ENCODE assay signal across 1 cellular context in the genomic region with DNA sequence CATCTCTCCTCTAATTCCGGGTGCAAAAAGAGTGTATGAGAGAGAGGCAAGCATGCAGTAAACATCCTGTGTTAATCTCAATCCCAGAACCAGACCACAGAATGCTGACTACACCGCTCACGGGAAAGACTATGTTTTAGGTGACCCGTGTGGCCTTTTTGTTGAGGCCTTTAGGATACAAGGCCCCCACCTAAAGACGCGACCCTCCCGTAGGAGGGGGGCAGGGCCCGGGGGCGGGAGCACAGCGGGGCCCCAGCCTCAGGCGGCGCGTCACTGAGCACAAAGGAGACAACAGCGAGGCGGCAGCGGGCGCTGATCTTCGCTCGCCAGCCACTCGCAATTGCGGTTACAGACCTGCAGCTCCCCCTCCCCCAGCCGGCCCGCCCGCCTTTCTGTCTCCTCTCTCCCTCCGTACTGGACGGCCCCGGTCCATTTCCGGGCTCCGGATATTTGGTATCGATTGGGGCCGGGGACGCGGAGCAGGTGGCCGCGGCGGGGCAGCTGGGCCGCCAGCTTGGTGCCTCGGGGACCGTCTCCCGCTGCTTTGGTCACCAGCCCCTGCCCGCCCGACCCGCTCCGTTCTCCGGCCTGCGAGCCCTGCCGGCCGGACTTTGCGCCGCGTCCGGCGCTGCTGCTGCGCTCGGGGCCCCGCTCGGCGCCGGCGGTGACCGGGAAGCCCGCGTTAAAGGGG.
A peak's percentile ranks its signal among the peaks of the same experiment; 100 is the strongest.
TF ChIP-seq lines count a peak whose summit lies in the region.

A gene with protein sequence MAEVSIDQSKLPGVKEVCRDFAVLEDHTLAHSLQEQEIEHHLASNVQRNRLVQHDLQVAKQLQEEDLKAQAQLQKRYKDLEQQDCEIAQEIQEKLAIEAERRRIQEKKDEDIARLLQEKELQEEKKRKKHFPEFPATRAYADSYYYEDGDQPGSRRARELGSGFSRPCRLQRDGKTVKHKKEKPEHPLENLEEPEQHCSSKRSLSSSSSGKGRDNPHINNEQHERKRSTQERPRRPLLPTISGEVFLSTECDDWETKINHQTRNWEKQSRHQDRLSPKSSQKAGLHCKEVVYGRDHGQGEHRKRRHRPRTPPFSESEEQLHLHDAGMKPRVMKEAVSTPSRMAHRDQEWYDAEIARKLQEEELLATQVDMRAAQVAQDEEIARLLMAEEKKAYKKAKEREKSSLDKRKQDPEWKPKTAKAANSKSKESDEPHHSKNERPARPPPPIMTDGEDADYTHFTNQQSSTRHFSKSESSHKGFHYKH (plus strand): TSS at position 432 of the 691 bp plus-strand sequence. CDS start 281 bp downstream, outside the sequence.

TF ChIP-seq in HepG2, 621 proteins besides CTCF, POLR2A, EP300 and RAD21 (continued from another document and continues in another):
- TF ChIP-seq, protein P1, sequence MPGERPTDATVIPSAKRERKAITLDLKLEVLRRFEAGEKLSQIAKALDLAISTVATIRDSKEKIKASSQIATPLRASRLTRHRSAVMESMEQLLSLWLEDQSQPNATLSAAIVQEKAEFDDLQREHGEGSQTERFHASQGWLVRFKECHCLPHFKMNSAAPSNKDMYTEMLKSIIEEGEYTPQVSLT (CRISPR knock-in tag; IDR thresholded peaks at IDR 0.05; ENCODE audit: borderline replicate concordance, low read depth) = no peak
- TF ChIP-seq MTF2 (CRISPR knock-in tag; IDR thresholded peaks at IDR 0.05; ENCODE audit: borderline replicate concordance) = no peak
- TF ChIP-seq ZFP41 (CRISPR knock-in tag; IDR thresholded peaks at IDR 0.05; ENCODE audit: borderline replicate concordance) = no peak
- TF ChIP-seq, protein P2, sequence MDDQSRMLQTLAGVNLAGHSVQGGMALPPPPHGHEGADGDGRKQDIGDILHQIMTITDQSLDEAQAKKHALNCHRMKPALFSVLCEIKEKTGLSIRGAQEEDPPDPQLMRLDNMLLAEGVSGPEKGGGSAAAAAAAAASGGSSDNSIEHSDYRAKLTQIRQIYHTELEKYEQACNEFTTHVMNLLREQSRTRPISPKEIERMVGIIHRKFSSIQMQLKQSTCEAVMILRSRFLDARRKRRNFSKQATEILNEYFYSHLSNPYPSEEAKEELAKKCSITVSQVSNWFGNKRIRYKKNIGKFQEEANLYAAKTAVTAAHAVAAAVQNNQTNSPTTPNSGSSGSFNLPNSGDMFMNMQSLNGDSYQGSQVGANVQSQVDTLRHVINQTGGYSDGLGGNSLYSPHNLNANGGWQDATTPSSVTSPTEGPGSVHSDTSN (CRISPR knock-in tag; IDR thresholded peaks at IDR 0.05; ENCODE audit: borderline replicate concordance) = no peak
- TF ChIP-seq TARDBP (CRISPR knock-in tag; IDR thresholded peaks at IDR 0.05) = peak; percentile 88
- TF ChIP-seq MEIS1 (CRISPR knock-in tag; IDR thresholded peaks at IDR 0.05; ENCODE audit: borderline replicate concordance) = no peak; the same call in 1 of the 2 replicates
- no peak for TF ChIP-seq ZNF335 (CRISPR knock-in tag; IDR thresholded peaks at IDR 0.05)
- TF ChIP-seq ZFYVE20 (CRISPR knock-in tag; IDR thresholded peaks at IDR 0.05; ENCODE audit: borderline replicate concordance, low read depth) = no peak
- TF ChIP-seq PAX8 (CRISPR knock-in tag; IDR thresholded peaks at IDR 0.05; ENCODE audit: borderline replicate concordance) = no peak
- TF ChIP-seq SP4 (CRISPR knock-in tag; IDR thresholded peaks at IDR 0.05) = peak; percentile 84
- TF ChIP-seq ZNF260 (CRISPR knock-in tag; IDR thresholded peaks at IDR 0.05; ENCODE audit: borderline replicate concordance, low read depth) = no peak
- no peak for TF ChIP-seq ATF7 (IDR thresholded peaks at IDR 0.05)
- no peak for TF ChIP-seq ATF7 (CRISPR knock-in tag; IDR thresholded peaks at IDR 0.05)
- no peak; the same call in 1 of the 2 replicates for TF ChIP-seq ZKSCAN8 (CRISPR knock-in tag; IDR thresholded peaks at IDR 0.05; ENCODE audit: borderline replicate concordance)
- no peak for TF ChIP-seq MAFG (CRISPR knock-in tag; IDR thresholded peaks at IDR 0.05)
- no peak for TF ChIP-seq ZFP36L1 (CRISPR knock-in tag; IDR thresholded peaks at IDR 0.05)
- TF ChIP-seq, protein P3, sequence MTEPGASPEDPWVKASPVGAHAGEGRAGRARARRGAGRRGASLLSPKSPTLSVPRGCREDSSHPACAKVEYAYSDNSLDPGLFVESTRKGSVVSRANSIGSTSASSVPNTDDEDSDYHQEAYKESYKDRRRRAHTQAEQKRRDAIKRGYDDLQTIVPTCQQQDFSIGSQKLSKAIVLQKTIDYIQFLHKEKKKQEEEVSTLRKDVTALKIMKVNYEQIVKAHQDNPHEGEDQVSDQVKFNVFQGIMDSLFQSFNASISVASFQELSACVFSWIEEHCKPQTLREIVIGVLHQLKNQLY (CRISPR knock-in tag; IDR thresholded peaks at IDR 0.05) = no peak
- TF ChIP-seq, protein P4, sequence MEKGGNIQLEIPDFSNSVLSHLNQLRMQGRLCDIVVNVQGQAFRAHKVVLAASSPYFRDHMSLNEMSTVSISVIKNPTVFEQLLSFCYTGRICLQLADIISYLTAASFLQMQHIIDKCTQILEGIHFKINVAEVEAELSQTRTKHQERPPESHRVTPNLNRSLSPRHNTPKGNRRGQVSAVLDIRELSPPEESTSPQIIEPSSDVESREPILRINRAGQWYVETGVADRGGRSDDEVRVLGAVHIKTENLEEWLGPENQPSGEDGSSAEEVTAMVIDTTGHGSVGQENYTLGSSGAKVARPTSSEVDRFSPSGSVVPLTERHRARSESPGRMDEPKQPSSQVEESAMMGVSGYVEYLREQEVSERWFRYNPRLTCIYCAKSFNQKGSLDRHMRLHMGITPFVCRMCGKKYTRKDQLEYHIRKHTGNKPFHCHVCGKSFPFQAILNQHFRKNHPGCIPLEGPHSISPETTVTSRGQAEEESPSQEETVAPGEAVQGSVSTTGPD (CRISPR knock-in tag; IDR thresholded peaks at IDR 0.05) = no peak
- TF ChIP-seq ZNF564 (CRISPR knock-in tag; IDR thresholded peaks at IDR 0.05) = peak; percentile 82; the same call in 1 of the 2 replicates
- TF ChIP-seq ZSCAN20 (CRISPR knock-in tag; IDR thresholded peaks at IDR 0.05; ENCODE audit: borderline replicate concordance) = peak; percentile 88
- TF ChIP-seq, protein P5, sequence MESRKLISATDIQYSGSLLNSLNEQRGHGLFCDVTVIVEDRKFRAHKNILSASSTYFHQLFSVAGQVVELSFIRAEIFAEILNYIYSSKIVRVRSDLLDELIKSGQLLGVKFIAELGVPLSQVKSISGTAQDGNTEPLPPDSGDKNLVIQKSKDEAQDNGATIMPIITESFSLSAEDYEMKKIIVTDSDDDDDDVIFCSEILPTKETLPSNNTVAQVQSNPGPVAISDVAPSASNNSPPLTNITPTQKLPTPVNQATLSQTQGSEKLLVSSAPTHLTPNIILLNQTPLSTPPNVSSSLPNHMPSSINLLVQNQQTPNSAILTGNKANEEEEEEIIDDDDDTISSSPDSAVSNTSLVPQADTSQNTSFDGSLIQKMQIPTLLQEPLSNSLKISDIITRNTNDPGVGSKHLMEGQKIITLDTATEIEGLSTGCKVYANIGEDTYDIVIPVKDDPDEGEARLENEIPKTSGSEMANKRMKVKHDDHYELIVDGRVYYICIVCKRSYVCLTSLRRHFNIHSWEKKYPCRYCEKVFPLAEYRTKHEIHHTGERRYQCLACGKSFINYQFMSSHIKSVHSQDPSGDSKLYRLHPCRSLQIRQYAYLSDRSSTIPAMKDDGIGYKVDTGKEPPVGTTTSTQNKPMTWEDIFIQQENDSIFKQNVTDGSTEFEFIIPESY (CRISPR knock-in tag; IDR thresholded peaks at IDR 0.05) = no peak; the same call in 1 of the 2 replicates
- TF ChIP-seq ZNF20 (CRISPR knock-in tag; IDR thresholded peaks at IDR 0.05) = 0 out of 2 replicates have a peak, but pooled peaks have one; percentile 51
- TF ChIP-seq, protein P6, sequence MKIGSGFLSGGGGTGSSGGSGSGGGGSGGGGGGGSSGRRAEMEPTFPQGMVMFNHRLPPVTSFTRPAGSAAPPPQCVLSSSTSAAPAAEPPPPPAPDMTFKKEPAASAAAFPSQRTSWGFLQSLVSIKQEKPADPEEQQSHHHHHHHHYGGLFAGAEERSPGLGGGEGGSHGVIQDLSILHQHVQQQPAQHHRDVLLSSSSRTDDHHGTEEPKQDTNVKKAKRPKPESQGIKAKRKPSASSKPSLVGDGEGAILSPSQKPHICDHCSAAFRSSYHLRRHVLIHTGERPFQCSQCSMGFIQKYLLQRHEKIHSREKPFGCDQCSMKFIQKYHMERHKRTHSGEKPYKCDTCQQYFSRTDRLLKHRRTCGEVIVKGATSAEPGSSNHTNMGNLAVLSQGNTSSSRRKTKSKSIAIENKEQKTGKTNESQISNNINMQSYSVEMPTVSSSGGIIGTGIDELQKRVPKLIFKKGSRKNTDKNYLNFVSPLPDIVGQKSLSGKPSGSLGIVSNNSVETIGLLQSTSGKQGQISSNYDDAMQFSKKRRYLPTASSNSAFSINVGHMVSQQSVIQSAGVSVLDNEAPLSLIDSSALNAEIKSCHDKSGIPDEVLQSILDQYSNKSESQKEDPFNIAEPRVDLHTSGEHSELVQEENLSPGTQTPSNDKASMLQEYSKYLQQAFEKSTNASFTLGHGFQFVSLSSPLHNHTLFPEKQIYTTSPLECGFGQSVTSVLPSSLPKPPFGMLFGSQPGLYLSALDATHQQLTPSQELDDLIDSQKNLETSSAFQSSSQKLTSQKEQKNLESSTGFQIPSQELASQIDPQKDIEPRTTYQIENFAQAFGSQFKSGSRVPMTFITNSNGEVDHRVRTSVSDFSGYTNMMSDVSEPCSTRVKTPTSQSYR (CRISPR knock-in tag; IDR thresholded peaks at IDR 0.05; ENCODE audit: borderline replicate concordance) = peak; percentile 98
- peak; percentile 92 for TF ChIP-seq KMT2B (CRISPR knock-in tag; IDR thresholded peaks at IDR 0.05)
- TF ChIP-seq ZFP1 (CRISPR knock-in tag; IDR thresholded peaks at IDR 0.05) = no peak
- TF ChIP-seq, protein P7, sequence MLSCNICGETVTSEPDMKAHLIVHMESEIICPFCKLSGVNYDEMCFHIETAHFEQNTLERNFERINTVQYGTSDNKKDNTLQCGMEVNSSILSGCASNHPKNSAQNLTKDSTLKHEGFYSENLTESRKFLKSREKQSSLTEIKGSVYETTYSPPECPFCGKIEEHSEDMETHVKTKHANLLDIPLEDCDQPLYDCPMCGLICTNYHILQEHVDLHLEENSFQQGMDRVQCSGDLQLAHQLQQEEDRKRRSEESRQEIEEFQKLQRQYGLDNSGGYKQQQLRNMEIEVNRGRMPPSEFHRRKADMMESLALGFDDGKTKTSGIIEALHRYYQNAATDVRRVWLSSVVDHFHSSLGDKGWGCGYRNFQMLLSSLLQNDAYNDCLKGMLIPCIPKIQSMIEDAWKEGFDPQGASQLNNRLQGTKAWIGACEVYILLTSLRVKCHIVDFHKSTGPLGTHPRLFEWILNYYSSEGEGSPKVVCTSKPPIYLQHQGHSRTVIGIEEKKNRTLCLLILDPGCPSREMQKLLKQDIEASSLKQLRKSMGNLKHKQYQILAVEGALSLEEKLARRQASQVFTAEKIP (CRISPR knock-in tag; IDR thresholded peaks at IDR 0.05; ENCODE audit: borderline replicate concordance) = no peak
- TF ChIP-seq GZF1 (CRISPR knock-in tag; IDR thresholded peaks at IDR 0.05) = no peak
- TF ChIP-seq ZNF747 (CRISPR knock-in tag; IDR thresholded peaks at IDR 0.05; ENCODE audit: borderline replicate concordance) = peak; percentile 92; the same call in 1 of the 2 replicates
- peak; percentile 86 for TF ChIP-seq HOXA9 (CRISPR knock-in tag; IDR thresholded peaks at IDR 0.05; ENCODE audit: borderline replicate concordance)
- TF ChIP-seq MTA3 (CRISPR knock-in tag; IDR thresholded peaks at IDR 0.05) = no peak
- no peak for TF ChIP-seq ZNF326 (CRISPR knock-in tag; IDR thresholded peaks at IDR 0.05; ENCODE audit: borderline replicate concordance)
- TF ChIP-seq ZSCAN12 (CRISPR knock-in tag; IDR thresholded peaks at IDR 0.05) = peak; percentile 94
- peak; percentile 69 for TF ChIP-seq ZEB1 (IDR thresholded peaks at IDR 0.05; ENCODE audit: insufficient replicate concordance, low read depth)
- TF ChIP-seq, protein P8, sequence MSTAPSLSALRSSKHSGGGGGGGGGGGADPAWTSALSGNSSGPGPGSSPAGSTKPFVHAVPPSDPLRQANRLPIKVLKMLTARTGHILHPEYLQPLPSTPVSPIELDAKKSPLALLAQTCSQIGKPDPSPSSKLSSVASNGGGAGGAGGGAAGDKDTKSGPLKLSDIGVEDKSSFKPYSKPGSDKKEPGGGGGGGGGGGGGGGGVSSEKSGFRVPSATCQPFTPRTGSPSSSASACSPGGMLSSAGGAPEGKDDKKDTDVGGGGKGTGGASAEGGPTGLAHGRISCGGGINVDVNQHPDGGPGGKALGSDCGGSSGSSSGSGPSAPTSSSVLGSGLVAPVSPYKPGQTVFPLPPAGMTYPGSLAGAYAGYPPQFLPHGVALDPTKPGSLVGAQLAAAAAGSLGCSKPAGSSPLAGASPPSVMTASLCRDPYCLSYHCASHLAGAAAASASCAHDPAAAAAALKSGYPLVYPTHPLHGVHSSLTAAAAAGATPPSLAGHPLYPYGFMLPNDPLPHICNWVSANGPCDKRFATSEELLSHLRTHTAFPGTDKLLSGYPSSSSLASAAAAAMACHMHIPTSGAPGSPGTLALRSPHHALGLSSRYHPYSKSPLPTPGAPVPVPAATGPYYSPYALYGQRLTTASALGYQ (CRISPR knock-in tag; IDR thresholded peaks at IDR 0.05) = peak; percentile 72; the same call in 1 of the 2 replicates
- TF ChIP-seq ZFP36L2 (CRISPR knock-in tag; IDR thresholded peaks at IDR 0.05) = no peak
- TF ChIP-seq HES4 (CRISPR knock-in tag; IDR thresholded peaks at IDR 0.05; ENCODE audit: borderline replicate concordance) = no peak; the same call in 1 of the 2 replicates
- TF ChIP-seq SMARCC2 (IDR thresholded peaks at IDR 0.05) = no peak
- no peak for TF ChIP-seq CREB1 (IDR thresholded peaks at IDR 0.05)
- no peak for TF ChIP-seq CREB1 (CRISPR knock-in tag; IDR thresholded peaks at IDR 0.05)
- TF ChIP-seq, protein P9, sequence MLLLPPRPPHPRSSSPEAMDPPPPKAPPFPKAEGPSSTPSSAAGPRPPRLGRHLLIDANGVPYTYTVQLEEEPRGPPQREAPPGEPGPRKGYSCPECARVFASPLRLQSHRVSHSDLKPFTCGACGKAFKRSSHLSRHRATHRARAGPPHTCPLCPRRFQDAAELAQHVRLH (CRISPR knock-in tag; IDR thresholded peaks at IDR 0.05; ENCODE audit: borderline replicate concordance, low read depth) = peak; percentile 82
- TF ChIP-seq, protein P10, sequence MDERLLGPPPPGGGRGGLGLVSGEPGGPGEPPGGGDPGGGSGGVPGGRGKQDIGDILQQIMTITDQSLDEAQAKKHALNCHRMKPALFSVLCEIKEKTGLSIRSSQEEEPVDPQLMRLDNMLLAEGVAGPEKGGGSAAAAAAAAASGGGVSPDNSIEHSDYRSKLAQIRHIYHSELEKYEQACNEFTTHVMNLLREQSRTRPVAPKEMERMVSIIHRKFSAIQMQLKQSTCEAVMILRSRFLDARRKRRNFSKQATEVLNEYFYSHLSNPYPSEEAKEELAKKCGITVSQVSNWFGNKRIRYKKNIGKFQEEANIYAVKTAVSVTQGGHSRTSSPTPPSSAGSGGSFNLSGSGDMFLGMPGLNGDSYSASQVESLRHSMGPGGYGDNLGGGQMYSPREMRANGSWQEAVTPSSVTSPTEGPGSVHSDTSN (CRISPR knock-in tag; IDR thresholded peaks at IDR 0.05) = no peak
- TF ChIP-seq, protein P11, sequence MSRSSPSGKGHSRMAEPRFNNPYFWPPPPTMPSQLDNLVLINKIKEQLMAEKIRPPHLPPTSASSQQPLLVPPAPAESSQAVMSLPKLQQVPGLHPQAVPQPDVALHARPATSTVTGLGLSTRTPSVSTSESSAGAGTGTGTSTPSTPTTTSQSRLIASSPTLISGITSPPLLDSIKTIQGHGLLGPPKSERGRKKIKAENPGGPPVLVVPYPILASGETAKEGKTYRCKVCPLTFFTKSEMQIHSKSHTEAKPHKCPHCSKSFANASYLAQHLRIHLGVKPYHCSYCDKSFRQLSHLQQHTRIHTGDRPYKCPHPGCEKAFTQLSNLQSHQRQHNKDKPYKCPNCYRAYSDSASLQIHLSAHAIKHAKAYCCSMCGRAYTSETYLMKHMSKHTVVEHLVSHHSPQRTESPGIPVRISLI (CRISPR knock-in tag; IDR thresholded peaks at IDR 0.05; ENCODE audit: borderline replicate concordance) = no peak
- TF ChIP-seq, protein P12, sequence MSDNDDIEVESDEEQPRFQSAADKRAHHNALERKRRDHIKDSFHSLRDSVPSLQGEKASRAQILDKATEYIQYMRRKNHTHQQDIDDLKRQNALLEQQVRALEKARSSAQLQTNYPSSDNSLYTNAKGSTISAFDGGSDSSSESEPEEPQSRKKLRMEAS (IDR thresholded peaks at IDR 0.05) = peak; percentile 87
- TF ChIP-seq KDM6A (CRISPR knock-in tag; IDR thresholded peaks at IDR 0.05; ENCODE audit: low read depth) = no peak; the same call in 1 of the 2 replicates
